In the genomic region with DNA sequence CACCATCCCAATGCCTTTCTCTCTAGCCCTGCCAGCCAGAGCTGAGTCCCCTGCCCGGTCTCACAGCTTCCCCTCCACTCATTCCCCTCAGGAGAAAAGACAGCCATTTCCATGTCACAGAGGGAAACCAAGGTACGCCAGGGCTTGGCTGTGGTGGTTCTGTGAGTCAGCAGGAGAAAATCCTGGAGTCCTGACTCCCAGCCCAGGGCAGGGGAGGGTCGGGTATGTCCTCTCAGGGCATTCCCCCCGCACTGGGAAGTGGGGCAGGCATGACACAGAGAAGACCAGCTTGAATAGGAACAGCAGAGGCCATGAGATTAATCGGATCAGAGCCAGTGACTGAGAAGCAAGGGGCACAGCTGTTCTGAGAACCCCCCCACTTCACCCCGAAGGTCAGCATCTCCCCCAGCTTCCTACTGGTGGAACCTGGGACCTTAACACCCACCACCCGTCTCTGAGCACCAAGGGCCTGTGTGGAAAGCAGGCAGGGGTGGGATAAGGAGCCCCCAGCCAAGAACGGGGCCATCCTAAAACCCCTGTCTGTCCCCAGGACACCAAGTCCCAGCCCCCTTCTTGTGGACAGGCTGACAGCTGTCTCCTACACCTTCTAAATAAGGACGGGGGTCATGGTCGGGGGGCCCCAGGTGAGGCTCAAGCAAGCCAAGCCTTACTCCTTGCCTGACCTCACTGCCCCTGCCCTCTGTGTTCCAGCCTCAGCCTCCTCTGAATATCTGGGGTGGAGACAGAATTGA, we compare ENCODE assay signal across 19 cellular contexts. TPM values are rescaled to one million over a fixed set of nuclear protein-coding genes. Genes with fewer than 3 reads are reported as not detected.
DNase-seq lines count a peak whose midpoint lies in the region; ATAC-seq and TF ChIP-seq lines count a peak whose summit lies in the region.
"Had no signal": no experiment of that assay in that cellular context is flagged by ENCODE, and none has a peak within 500 bp of the region (broad histone marks: within the 10 kb centered on the region; RNA-seq: fewer than 3 reads in every experiment).

No MANE protein-coding gene starts in this region.

- peak in 2 of 3 donors; percentile 26 to 31 for DNase-seq in right cardiac atrium
- DNase-seq in left cardiac atrium, result no peak
- no peak for DNase-seq in dorsolateral prefrontal cortex
- no peak for DNase-seq in nephron progenitor cell
- DNase-seq in middle frontal gyrus (ENCODE audit: extremely low spot score, low spot score), result no peak
- no peak for DNase-seq in OCI-LY7 (ENCODE audit: low spot score)
- DNase-seq: activated CD8-positive, alpha-beta memory T cell treated with anti-CD3 and anti-CD28 coated beads for 24 hours; NCI-H526 treated with DMSO at 0.1 percent for 48 hours; PC-9; uterus had no signal

- POLR2A ChIA-PET in OCI-LY7 (lab: Charles Lee), result no interaction called here

- H3K4me2 ChIP-seq in OCI-LY7 (ENCODE audit: low read length), result no peak overlapping the region
- H3K4me2 ChIP-seq: PC-9 had no signal

- H4K20me1 ChIP-seq in OCI-LY7 (ENCODE audit: insufficient read depth, low read length), result no peaks in the 10 kb centered on the region

- H2AFZ ChIP-seq in OCI-LY7 (ENCODE audit: low read length), result no peak overlapping the region
- H2AFZ ChIP-seq: GM23248, PC-9 had no signal

- H3K9me2 ChIP-seq in OCI-LY7 (ENCODE audit: insufficient read depth, low read length), result no peaks in the 10 kb centered on the region

- CTCF ChIA-PET in OCI-LY7 (lab: Charles Lee; ENCODE audit: unreplicated experiment), result no interaction called here

- peaks cover 47% of the 10 kb centered on the region for H3K4me1 Mint-ChIP-seq in nephron progenitor cell

- H3K27me3 ChIP-seq in right cardiac atrium (ENCODE audit: control insufficient read depth, insufficient read depth) (no peaks in the 10 kb centered on the region), dorsolateral prefrontal cortex (peaks cover 0 to 36% (median 8%) of the 10 kb centered on the region in 45 donors)
- H3K27me3 ChIP-seq: ascending aorta had no signal

- H3K79me2 ChIP-seq in OCI-LY7 (ENCODE audit: insufficient read depth, low read depth, low read length), result no peaks in the 10 kb centered on the region

- H3K9me3 ChIP-seq in right cardiac atrium (ENCODE audit: control insufficient read depth, low read length), result no peaks in the 10 kb centered on the region
- no peaks in the 10 kb centered on the region for H3K9me3 ChIP-seq in OCI-LY7 (ENCODE audit: low read length)
- H3K9me3 ChIP-seq: ascending aorta, uterus had no signal

- peak overlapping the region; percentile 40 for H3K4me3 Mint-ChIP-seq in nephron progenitor cell

- no peaks in the 10 kb centered on the region for H3K36me3 ChIP-seq in OCI-LY7 (ENCODE audit: insufficient read depth, low read length)
- H3K36me3 ChIP-seq: ascending aorta, uterus had no signal

- no peak overlapping the region for H3K27ac Mint-ChIP-seq in nephron progenitor cell
- H3K27ac Mint-ChIP-seq: activated T-cell treated with anti-CD3 and anti-CD28 coated beads, Interleukin-2, amount 50 U/mL, for 72 hours had no signal

- peaks cover 28% of the 10 kb centered on the region for H3K27me3 Mint-ChIP-seq in nephron progenitor cell (ENCODE audit: low read depth, poor library complexity)

- H3K36me3 Mint-ChIP-seq in nephron progenitor cell (ENCODE audit: low read depth), result no peaks in the 10 kb centered on the region

- no peak for TF ChIP-seq CTCF in dorsolateral prefrontal cortex (IDR thresholded peaks at IDR 0.05 in 54 of 56, conservative IDR thresholded peaks at IDR 0.05 in 2 of 56; ENCODE audit: low read depth in 1 of 56, partially characterized antibody in 56 of 56)
- no peak for TF ChIP-seq CTCF in nephron progenitor cell (IDR thresholded peaks at IDR 0.05)
- no peak for TF ChIP-seq CTCF in OCI-LY7 (conservative IDR thresholded peaks at IDR 0.05; ENCODE audit: low read length)

- intact Hi-C loops in right cardiac atrium (cut with DNase I), result no loop called here
- intact Hi-C loops in left cardiac atrium (cut with DNase I), result no loop called here
- intact Hi-C loops in dorsolateral prefrontal cortex (cut with DNase I), result no loop called here
- intact Hi-C loops in OCI-LY7 (cut with micrococcal nuclease; ENCODE audit: unreplicated experiment), result no loop called here

- BruUV-seq in OCI-LY7 (replicated peaks; lab: Mats Ljungman, UMichigan), result no TSS peak

- no peak overlapping the region for H3K4me3 ChIP-seq in right cardiac atrium (ENCODE audit: low read length)
- H3K4me3 ChIP-seq in dorsolateral prefrontal cortex, result peak overlapping the region in 35 of 59 donors; percentile 50 to 86 (median 71)
- no peak overlapping the region for H3K4me3 ChIP-seq in OCI-LY7 (ENCODE audit: low read depth, low read length, poor library complexity, severe bottlenecking)
- H3K4me3 ChIP-seq: PC-9 had no signal

- H3K9me3 Mint-ChIP-seq in nephron progenitor cell, result no peaks in the 10 kb centered on the region
- H3K9me3 Mint-ChIP-seq: activated T-cell treated with anti-CD3 and anti-CD28 coated beads, Interleukin-2, amount 50 U/mL, for 72 hours had no signal

- H3K27ac ChIP-seq in right cardiac atrium (ENCODE audit: low read length) (no peak overlapping the region), dorsolateral prefrontal cortex (peak overlapping the region in 34 of 59 donors; percentile 2 to 95 (median 68)), OCI-LY7 (ENCODE audit: low read depth, low read length, poor library complexity, severe bottlenecking) (no peak overlapping the region)
- H3K27ac ChIP-seq: ascending aorta, C4-2B, GM23248, PC-9, uterus had no signal

- WGBS in right cardiac atrium, result 66% methylated on average over 10 of the region's 10 CpGs

- no peaks in the 10 kb centered on the region for H3K4me1 ChIP-seq in right cardiac atrium (ENCODE audit: control insufficient read depth, insufficient read depth, low read length)
- no peaks in the 10 kb centered on the region for H3K4me1 ChIP-seq in OCI-LY7 (ENCODE audit: insufficient read depth, low read length, poor library complexity, severe bottlenecking)

- ATAC-seq in right cardiac atrium (no peak), left cardiac atrium (no peak), HG03571 (IDR thresholded peaks at IDR 0.05; ENCODE audit: unreplicated experiment) (no peak), HG02763 (IDR thresholded peaks at IDR 0.05; ENCODE audit: unreplicated experiment) (no peak)

RNA-seq across cellular contexts. Expression of gene SLC38A3, which starts 0.8 kb away (rescaled TPM):
- total RNA-seq in right cardiac atrium, result 10 to 100 TPM in 1 of 4 donors, 1 to 10 TPM in 3; 5.0 to 10.4 (median 8.9) TPM
- 5.4 TPM for polyA plus RNA-seq in right cardiac atrium
- total RNA-seq in left cardiac atrium, result 1 to 10 TPM; 5.2 to 7.7 TPM
- 10 to 100 TPM; 12.5 to 71.4 (median 28.5) TPM for total RNA-seq in dorsolateral prefrontal cortex
- not detected in 2 replicates for total RNA-seq in OCI-LY7 (2014; rRNA removed; shearing (Covaris generic))
- not detected in 2 replicates for total RNA-seq in OCI-LY7 (2022)
- total RNA-seq: activated T-cell treated with anti-CD3 and anti-CD28 coated beads, Interleukin-2, amount 50 U/mL, for 72 hours; ascending aorta; GM23248; mononuclear cell had no signal

RNA-seq across cellular contexts. Expression of gene GNAT1, which starts 12.8 kb away (rescaled TPM):
- not detected for total RNA-seq in right cardiac atrium
- not detected for polyA plus RNA-seq in right cardiac atrium
- total RNA-seq in left cardiac atrium, result not detected
- total RNA-seq in dorsolateral prefrontal cortex, result 1 to 10 TPM in 1 of 120 experiments, under 1 TPM in 13, not detected in 106; 0.20 to 1.6 (median 0.31) TPM
- not detected in 2 replicates for total RNA-seq in OCI-LY7 (2014; rRNA removed; shearing (Covaris generic))
- total RNA-seq in OCI-LY7 (2022), result not detected in 2 replicates
- total RNA-seq: activated T-cell treated with anti-CD3 and anti-CD28 coated beads, Interleukin-2, amount 50 U/mL, for 72 hours; GM23248; mononuclear cell; PC-9; SK-MEL-5; uterus had no signal
- polyA plus RNA-seq: endothelial cell of umbilical vein, GM23248 had no signal

RNA-seq across cellular contexts. Expression of gene GNAI2, which starts 31.8 kb away (rescaled TPM):
- 100 to 1,000 TPM; 129 to 149 (median 148) TPM for total RNA-seq in right cardiac atrium
- 122 TPM for polyA plus RNA-seq in right cardiac atrium
- 100 to 1,000 TPM; 179 to 181 TPM for total RNA-seq in left cardiac atrium
- total RNA-seq in dorsolateral prefrontal cortex, result 100 to 1,000 TPM; 117 to 240 (median 161) TPM
- 165 and 190 TPM in 2 replicates for total RNA-seq in OCI-LY7 (2014; rRNA removed; shearing (Covaris generic))
- 256 and 266 TPM in 2 replicates for total RNA-seq in OCI-LY7 (2022)

RNA-seq across cellular contexts. Expression of gene SEMA3F, which starts 49.1 kb away (rescaled TPM):
- total RNA-seq in right cardiac atrium (10 to 100 TPM in 2 of 4 donors, 1 to 10 TPM in 2; 7.3 to 15.2 (median 9.4) TPM), left cardiac atrium (10 to 100 TPM; 12.5 to 24.0 TPM), dorsolateral prefrontal cortex (10 to 100 TPM in 39 of 120 experiments, 1 to 10 TPM in 81; 1.9 to 30.3 (median 8.3) TPM), OCI-LY7 (2022) (0.18 and 0.84 TPM in 2 replicates)
- polyA plus RNA-seq in right cardiac atrium, result 10.2 TPM
- 0.28 TPM in 1 of 2 replicates, not detected in the other for total RNA-seq in OCI-LY7 (2014; rRNA removed; shearing (Covaris generic))

Comparison
In these comparisons a context has a peak if more than half of its experiments do, and no peak if none do; other contexts are left out.
1. DNase-seq: peak in right cardiac atrium (2 of 3); none in left cardiac atrium (single experiment), dorsolateral prefrontal cortex (0 of 10), nephron progenitor cell (single experiment), middle frontal gyrus (single experiment) and OCI-LY7 (single experiment).
2. H3K27ac ChIP-seq: peak in dorsolateral prefrontal cortex (34 of 59); none in right cardiac atrium (single experiment) and OCI-LY7 (single experiment).
3. H3K4me3 ChIP-seq: peak in dorsolateral prefrontal cortex (35 of 59); none in right cardiac atrium (single experiment) and OCI-LY7 (single experiment).
4. RNA of gene SLC38A3, which starts 0.8 kb away (total RNA-seq): 12.5 to 71.4 TPM in dorsolateral prefrontal cortex, 5.0 to 10.4 TPM in right cardiac atrium and 5.2 to 7.7 TPM in left cardiac atrium; not detected in OCI-LY7; every median in the first group is over 4 times any median in the second.